ENCODE assay signal across 23 cellular contexts in the genomic region with DNA sequence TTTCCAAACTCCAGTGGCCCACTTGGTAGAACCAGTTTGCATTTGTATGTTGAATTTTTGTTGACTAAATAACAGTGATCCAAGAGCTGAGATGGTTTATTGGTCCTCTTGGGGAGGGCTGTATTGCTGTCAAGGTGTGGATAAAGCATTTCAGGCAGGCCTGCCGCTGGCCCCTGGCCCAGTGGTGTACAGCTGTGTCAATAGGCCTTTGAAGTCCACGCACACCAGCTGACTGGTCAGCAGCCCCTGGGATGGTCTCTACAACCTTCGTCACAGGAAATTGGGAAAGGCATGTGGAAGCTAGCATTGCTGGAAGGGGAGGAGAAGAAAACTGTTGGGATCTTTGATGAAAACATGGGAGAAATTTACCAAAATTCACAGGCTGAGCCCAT. TPM values are rescaled to one million over a fixed set of nuclear protein-coding genes. Genes with fewer than 3 reads are reported as not detected.
DNase-seq lines count a peak whose midpoint lies in the region; ATAC-seq and TF ChIP-seq lines count a peak whose summit lies in the region.
"Had no signal": no experiment of that assay in that cellular context is flagged by ENCODE, and none has a peak within 500 bp of the region (broad histone marks: within the 10 kb centered on the region; RNA-seq: fewer than 3 reads in every experiment).

No MANE protein-coding gene starts in this region.

- H2AK5ac ChIP-seq in mesendoderm (ENCODE audit: low read length) = no peak overlapping the region

- no peak overlapping the region for H2AFZ ChIP-seq in SK-N-SH (ENCODE audit: low read depth)

- ATAC-seq in upper lobe of left lung (ENCODE audit: low FRiP score in 2 of 2) = no peak
- ATAC-seq: naive thymus-derived CD8-positive, alpha-beta T cell; SK-N-SH treated with all-trans-retinoic acid at 6 μM for 48 hours; upper lobe of right lung had no signal

- TF ChIP-seq POLR2A in upper lobe of left lung (IDR thresholded peaks at IDR 0.05) = no peak

- H3K27me3 ChIP-seq in mesendoderm (ENCODE audit: insufficient read depth, low read length, poor library complexity) = no peaks in the 10 kb centered on the region
- no peaks in the 10 kb centered on the region for H3K27me3 ChIP-seq in upper lobe of left lung
- H3K27me3 ChIP-seq in SK-N-SH (ENCODE audit: insufficient read depth) = peaks cover 8% of the 10 kb centered on the region; the same call in 1 of the 2 replicates
- H3K27me3 ChIP-seq: Peyer's patch, upper lobe of right lung had no signal

- TF ChIP-seq EP300 in upper lobe of left lung (IDR thresholded peaks at IDR 0.05) (no peak), SK-N-SH (IDR thresholded peaks at IDR 0.05; ENCODE audit: borderline replicate concordance in 1 of 2, low read depth in 1 of 2, low read length in 1 of 2) (no peak)

- H2BK5ac ChIP-seq in mesendoderm (ENCODE audit: low read length) = no peak overlapping the region

- TF ChIP-seq RAD21 in SK-N-SH (IDR thresholded peaks at IDR 0.05; ENCODE audit: low read length) = no peak

- no peaks in the 10 kb centered on the region for H3K9me2 ChIP-seq in SK-N-SH

- CTCF ChIA-PET in SK-N-SH (lab: Yijun Ruan, JAX) = interaction anchor here (0.9 to 5.2 kb wide), 8 partner anchors 9 to 304 kb away, joined by 3 to 25 read pairs (median 4); no protein-coding TSS in a partner anchor

- H3K4me2 ChIP-seq in mesendoderm (ENCODE audit: low read length) = no peak overlapping the region
- no peak overlapping the region for H3K4me2 ChIP-seq in SK-N-SH

- H3K79me2 ChIP-seq in mesendoderm (ENCODE audit: control insufficient read depth, insufficient read depth, low read length) = no peaks in the 10 kb centered on the region
- no peaks in the 10 kb centered on the region for H3K79me2 ChIP-seq in SK-N-SH (ENCODE audit: insufficient read depth)

- no peaks in the 10 kb centered on the region for H3K79me1 ChIP-seq in mesendoderm (ENCODE audit: low read length)

- no peak overlapping the region for H4K8ac ChIP-seq in mesendoderm (ENCODE audit: low read depth, low read length)

- H3K23ac ChIP-seq in mesendoderm (ENCODE audit: low read length) = no peak overlapping the region

- no peak overlapping the region for H3K4ac ChIP-seq in mesendoderm (ENCODE audit: low read depth, low read length)

- H4K20me1 ChIP-seq in SK-N-SH (ENCODE audit: insufficient read depth) = no peaks in the 10 kb centered on the region

- H3K9me3 ChIP-seq in upper lobe of left lung (no peaks in the 10 kb centered on the region), SK-N-SH (no peaks in the 10 kb centered on the region)
- H3K9me3 ChIP-seq: Peyer's patch, upper lobe of right lung had no signal

- WGBS in mesendoderm (ENCODE audit: extremely low coverage, insufficient coverage, low lambda C conversion rate) = no CpG with 5 or more reads among the region's 3 CpGs
- 34 to 67% methylated on average over 3 of the region's 3 CpGs for WGBS in upper lobe of left lung, 2 donors
- WGBS in SK-N-SH (ENCODE audit: low lambda C conversion rate) = 73% methylated on average over 3 of the region's 3 CpGs

- no peak for TF ChIP-seq CTCF in upper lobe of left lung (IDR thresholded peaks at IDR 0.05)
- TF ChIP-seq CTCF in SK-N-SH (IDR thresholded peaks at IDR 0.05) = no peak

- peak overlapping the region; percentile 15 for H3K56ac ChIP-seq in mesendoderm (ENCODE audit: low read length)

- H3K36me3 ChIP-seq in mesendoderm (ENCODE audit: control insufficient read depth, insufficient read depth, low read length) = no peaks in the 10 kb centered on the region
- no peaks in the 10 kb centered on the region for H3K36me3 ChIP-seq in upper lobe of left lung
- H3K36me3 ChIP-seq in SK-N-SH (replicated peaks in 1 of 2; ENCODE audit: control insufficient read depth in 1 of 2, insufficient read depth in 2 of 2, low read length in 1 of 2) = no peaks in the 10 kb centered on the region
- H3K36me3 ChIP-seq: brain microvascular endothelial cell, Peyer's patch, upper lobe of right lung had no signal

- H3K9ac ChIP-seq in mesendoderm (ENCODE audit: low read length) (no peak overlapping the region), SK-N-SH (no peak overlapping the region)

- no peak overlapping the region for H4K5ac ChIP-seq in mesendoderm (ENCODE audit: low read length)

- H3K18ac ChIP-seq in mesendoderm (ENCODE audit: low read length) = no peak overlapping the region

- H2BK120ac ChIP-seq in mesendoderm (ENCODE audit: low read depth, low read length) = no peak overlapping the region

- H3K4me1 ChIP-seq in mesendoderm (ENCODE audit: control insufficient read depth, low read depth, low read length) (no peaks in the 10 kb centered on the region), upper lobe of left lung (no peaks in the 10 kb centered on the region), SK-N-SH (ENCODE audit: control insufficient read depth in 1 of 2, insufficient read depth in 2 of 2, low read depth in 1 of 2, low read length in 1 of 2) (peaks cover 0 to 10% of the 10 kb centered on the region in 2 experiments; a peak in 1 of 4 replicates)
- H3K4me1 ChIP-seq: Peyer's patch, upper lobe of right lung had no signal

- H2BK15ac ChIP-seq in mesendoderm (replicated peaks; ENCODE audit: low read depth) = no peak overlapping the region

- POLR2A ChIA-PET in SK-N-SH (lab: Yijun Ruan, JAX) = interaction anchor here (0.7 kb wide), 1 partner anchor 343 kb away, joined by 3 read pairs; no protein-coding TSS in a partner anchor

- DNase-seq in DMS53 (lab: John Stamatoyannopoulos, UW) (peak; percentile 94), NCI-H1105 treated with DMSO at 0.1 percent for 48 hours (lab: John Stamatoyannopoulos, UW) (peak; percentile 64), SK-MEL-5 (ENCODE audit: low read depth, low spot score) (peak; percentile 89), mesendoderm (no peak), SIG-M5 treated with dmso at 0.1 percent for 504 hours (lab: John Stamatoyannopoulos, UW; ENCODE audit: unreplicated experiment) (no peak), upper lobe of left lung (no peak), SK-N-SH (no peak)
- DNase-seq: activated B cell treated with CpG ODN at 0.5 μM for 24 hours; activated CD4-positive, alpha-beta T cell treated with anti-CD3 and anti-CD28 coated beads, Interleukin-2, amount 50 U/mL, for 48 hours; activated T-cell treated with anti-CD3 and anti-CD28 coated beads for 4 hours; brain microvascular endothelial cell; GDM1; H7; mesenchymal stem cell; naive thymus-derived CD8-positive, alpha-beta T cell; NCI-H1436 treated with DMSO at 0.1 percent for 48 hours; NCI-H2171 treated with DMSO at 0.1 percent for 48 hours; Peyer's patch; upper lobe of right lung had no signal

- in situ Hi-C loops in SK-MEL-5 (cut with HindIII; ENCODE audit: low pct_unique_long_range_greater_than_20kb, low sequenced_read_pairs) = no loop called here

- H3K4me3 ChIP-seq in mesendoderm (ENCODE audit: low read length) = no peak overlapping the region
- no peak overlapping the region for H3K4me3 ChIP-seq in upper lobe of left lung
- H3K4me3 ChIP-seq in SK-N-SH (ENCODE audit: low read depth in 2 of 2, low read length in 1 of 2) = no peak overlapping the region
- H3K4me3 ChIP-seq: Peyer's patch, upper lobe of right lung had no signal

- H3K27ac ChIP-seq in mesendoderm (ENCODE audit: low read depth, low read length) (no peak overlapping the region), upper lobe of left lung (no peak overlapping the region), SK-N-SH (ENCODE audit: low read depth in 2 of 2, low read length in 1 of 2) (no peak overlapping the region)
- H3K27ac ChIP-seq: brain microvascular endothelial cell, C4-2B, Peyer's patch, upper lobe of right lung had no signal

- no peaks in the 10 kb centered on the region for H3F3A ChIP-seq in SK-N-SH (replicated peaks; ENCODE audit: insufficient read depth)

TF ChIP-seq in SK-N-SH, 30 proteins besides CTCF, POLR2A, EP300 and RAD21 (continues in another document):
- no peak for TF ChIP-seq SIN3A (IDR thresholded peaks at IDR 0.05; ENCODE audit: borderline replicate concordance, low read depth, low read length)
- TF ChIP-seq, protein P1, sequence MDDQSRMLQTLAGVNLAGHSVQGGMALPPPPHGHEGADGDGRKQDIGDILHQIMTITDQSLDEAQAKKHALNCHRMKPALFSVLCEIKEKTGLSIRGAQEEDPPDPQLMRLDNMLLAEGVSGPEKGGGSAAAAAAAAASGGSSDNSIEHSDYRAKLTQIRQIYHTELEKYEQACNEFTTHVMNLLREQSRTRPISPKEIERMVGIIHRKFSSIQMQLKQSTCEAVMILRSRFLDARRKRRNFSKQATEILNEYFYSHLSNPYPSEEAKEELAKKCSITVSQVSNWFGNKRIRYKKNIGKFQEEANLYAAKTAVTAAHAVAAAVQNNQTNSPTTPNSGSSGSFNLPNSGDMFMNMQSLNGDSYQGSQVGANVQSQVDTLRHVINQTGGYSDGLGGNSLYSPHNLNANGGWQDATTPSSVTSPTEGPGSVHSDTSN (IDR thresholded peaks at IDR 0.05) = no peak
- no peak for TF ChIP-seq YY1 (IDR thresholded peaks at IDR 0.05; ENCODE audit: low read depth)
- no peak for TF ChIP-seq TAF1 (IDR thresholded peaks at IDR 0.05; ENCODE audit: borderline replicate concordance, low read depth, low read length)
- no peak for TF ChIP-seq TEAD4 (IDR thresholded peaks at IDR 0.05; ENCODE audit: borderline replicate concordance, insufficient read depth)
- TF ChIP-seq MXI1 (IDR thresholded peaks at IDR 0.05; ENCODE audit: low read depth, low read length) = no peak
- no peak for TF ChIP-seq NFIC (IDR thresholded peaks at IDR 0.05; ENCODE audit: borderline replicate concordance)

RNA-seq across cellular contexts. Expression of a gene that starts 12.4 kb away (rescaled TPM):
- 1.6 and 2.1 TPM in 2 replicates for total RNA-seq in SK-MEL-5 (2014; rRNA removed; shearing (Covaris generic))
- 3.3 and 4.6 TPM in 2 replicates for polyA plus RNA-seq in SK-MEL-5 (2015; cell fraction: cytosol; rRNA removed)
- 8.8 and 9.0 TPM in 2 replicates for polyA plus RNA-seq in SK-MEL-5 (2015; cell fraction: nucleus; rRNA removed)
- 12.0 TPM for polyA plus RNA-seq in mesendoderm (2013, experiment 1 of 2)
- 12.9 TPM for polyA plus RNA-seq in mesendoderm (2013, experiment 2 of 2)
- 1 to 10 TPM in 4 of 6 donors, under 1 TPM in 2; 0.40 to 1.6 (median 1.1) TPM for total RNA-seq in upper lobe of left lung
- polyA plus RNA-seq in SK-N-SH (2012; rRNA removed) = 2.5 and 2.7 TPM in 2 replicates
- polyA plus RNA-seq in SK-N-SH (2012; cell fraction: cytosol; rRNA removed) = 2.0 and 2.1 TPM in 2 replicates
- polyA plus RNA-seq in SK-N-SH (2012; cell fraction: nucleus; rRNA removed) = 2.9 and 3.6 TPM in 2 replicates
- total RNA-seq: naive thymus-derived CD8-positive, alpha-beta T cell had no signal
- polyA plus RNA-seq: naive thymus-derived CD8-positive, alpha-beta T cell had no signal

RNA-seq across cellular contexts. Expression of a gene that starts 51.4 kb away (rescaled TPM):
- total RNA-seq in SK-MEL-5 (2014; rRNA removed; shearing (Covaris generic)) = not detected in 2 replicates
- polyA plus RNA-seq in SK-MEL-5 (2015; cell fraction: cytosol; rRNA removed) = not detected in 2 replicates
- polyA plus RNA-seq in SK-MEL-5 (2015; cell fraction: nucleus; rRNA removed) = not detected in 2 replicates
- polyA plus RNA-seq in mesendoderm (2013, experiment 1 of 2) = not detected
- polyA plus RNA-seq in mesendoderm (2013, experiment 2 of 2) = not detected
- total RNA-seq in upper lobe of left lung = not detected
- polyA plus RNA-seq in SK-N-SH (2012; rRNA removed) = not detected in 2 replicates
- 0.04 TPM in 1 of 2 replicates, not detected in the other for polyA plus RNA-seq in SK-N-SH (2012; cell fraction: cytosol; rRNA removed)
- not detected in 2 replicates for polyA plus RNA-seq in SK-N-SH (2012; cell fraction: nucleus; rRNA removed)
- total RNA-seq: activated B cell treated with CpG ODN at 0.5 μM for 24 hours; H7; naive thymus-derived CD8-positive, alpha-beta T cell; osteocyte; Peyer's patch; upper lobe of right lung had no signal
- polyA plus RNA-seq: AG04450; naive thymus-derived CD8-positive, alpha-beta T cell had no signal

Comparison
In these comparisons a context has a peak if more than half of its experiments do, and no peak if none do; other contexts are left out.
1. DNase-seq: peak in DMS53 (single experiment), NCI-H1105 treated with DMSO at 0.1 percent for 48 hours (single experiment) and SK-MEL-5 (single experiment); none in mesendoderm (single experiment), SIG-M5 treated with dmso at 0.1 percent for 504 hours (single experiment), upper lobe of left lung (0 of 2) and SK-N-SH (single experiment).